12 cellular contexts compared by ENCODE assay signal in genomic region chr7:128164061-128164954, GRCh38.
A peak's percentile ranks its signal among the peaks of the same experiment; 100 is the strongest.
DNase-seq lines count a peak whose midpoint lies in the region; ATAC-seq lines count a peak whose summit lies in the region.
"Had no signal": no experiment of that assay in that cellular context is flagged by ENCODE, and none has a peak within 500 bp of the region (broad histone marks: within the 10 kb centered on the region; RNA-seq: fewer than 3 reads in every experiment).

No MANE protein-coding gene starts in this region.

- ATAC-seq in activated naive CD4-positive, alpha-beta T cell treated with anti-CD3 and anti-CD28 coated beads, Interleukin-2, amount 50 U/mL, for 72 hours: peak; percentile 65 to 72
- ATAC-seq in stimulated activated effector memory CD8-positive, alpha-beta T cell treated with anti-CD3 and anti-CD28 coated beads, Interleukin-12 subunit alpha, Interleukin-12 subunit beta, amount 100 ng/mL, for 72 hours: peak; percentile 60
- ATAC-seq in HG03039 (IDR thresholded peaks at IDR 0.05; ENCODE audit: unreplicated experiment) (no peak), HG03439 (IDR thresholded peaks at IDR 0.05; ENCODE audit: unreplicated experiment) (no peak)

- H3K27me3 Mint-ChIP-seq in activated naive CD4-positive, alpha-beta T cell treated with anti-CD3 and anti-CD28 coated beads for 36 hours (ENCODE audit: low read depth): peaks cover 42% of the 10 kb centered on the region

- CTCF ChIA-PET in activated naive CD4-positive, alpha-beta T cell treated with anti-CD3 and anti-CD28 coated beads for 36 hours (lab: Charles Lee): interaction anchor here (1.4 to 1.9 kb wide), 2 partner anchors 22 to 29 kb away, joined by 4 read pairs; no protein-coding TSS in a partner anchor

- intact Hi-C loops in activated naive CD4-positive, alpha-beta T cell treated with anti-CD3 and anti-CD28 coated beads for 36 hours (cut with micrococcal nuclease): no loop called here

- peaks cover 8% of the 10 kb centered on the region for H3K4me1 Mint-ChIP-seq in activated naive CD4-positive, alpha-beta T cell treated with anti-CD3 and anti-CD28 coated beads for 36 hours (ENCODE audit: low read depth)
- peaks cover 16% of the 10 kb centered on the region for H3K4me1 Mint-ChIP-seq in stimulated activated effector memory CD8-positive, alpha-beta T cell treated with anti-CD3 and anti-CD28 coated beads, Interleukin-12 subunit alpha, Interleukin-12 subunit beta, amount 100 ng/mL, for 72 hours

- no peak for DNase-seq in activated naive CD4-positive, alpha-beta T cell treated with anti-CD3 and anti-CD28 coated beads, Interleukin-2, amount 50 U/mL, for 72 hours (ENCODE audit: low spot score in 2 of 2)
- DNase-seq in activated naive CD4-positive, alpha-beta T cell treated with anti-CD3 and anti-CD28 coated beads for 36 hours: no peak
- peak; percentile 51 for DNase-seq in SW480 (ENCODE audit: low spot score)
- peak; percentile 69 for DNase-seq in glomerular visceral epithelial cell (ENCODE audit: extremely low spot score)
- no peak for DNase-seq in stimulated activated effector memory CD8-positive, alpha-beta T cell treated with anti-CD3 and anti-CD28 coated beads, Interleukin-12 subunit alpha, Interleukin-12 subunit beta, amount 100 ng/mL, for 72 hours (ENCODE audit: low spot score in 2 of 2)
- DNase-seq in SIG-M5 (lab: John Stamatoyannopoulos, UW): no peak
- DNase-seq: CD4-positive, alpha-beta T cell; NCI-H2081; psoas muscle had no signal

- H3K9me3 Mint-ChIP-seq in activated naive CD4-positive, alpha-beta T cell treated with anti-CD3 and anti-CD28 coated beads, Interleukin-2, amount 50 U/mL, for 72 hours: no peaks in the 10 kb centered on the region
- H3K9me3 Mint-ChIP-seq in activated naive CD4-positive, alpha-beta T cell treated with anti-CD3 and anti-CD28 coated beads for 36 hours: no peaks in the 10 kb centered on the region
- H3K9me3 Mint-ChIP-seq in stimulated activated effector memory CD8-positive, alpha-beta T cell treated with anti-CD3 and anti-CD28 coated beads, Interleukin-12 subunit alpha, Interleukin-12 subunit beta, amount 100 ng/mL, for 72 hours: no peaks in the 10 kb centered on the region
- H3K9me3 Mint-ChIP-seq: CD4-positive, alpha-beta T cell had no signal

- H3K4me3 Mint-ChIP-seq in activated naive CD4-positive, alpha-beta T cell treated with anti-CD3 and anti-CD28 coated beads for 36 hours: no peak overlapping the region
- no peak overlapping the region for H3K4me3 Mint-ChIP-seq in stimulated activated effector memory CD8-positive, alpha-beta T cell treated with anti-CD3 and anti-CD28 coated beads, Interleukin-12 subunit alpha, Interleukin-12 subunit beta, amount 100 ng/mL, for 72 hours

- peaks cover 4 to 10% of the 10 kb centered on the region in 2 donors for H3K36me3 Mint-ChIP-seq in activated naive CD4-positive, alpha-beta T cell treated with anti-CD3 and anti-CD28 coated beads, Interleukin-2, amount 50 U/mL, for 72 hours
- H3K36me3 Mint-ChIP-seq in activated naive CD4-positive, alpha-beta T cell treated with anti-CD3 and anti-CD28 coated beads for 36 hours (ENCODE audit: low read depth): no peaks in the 10 kb centered on the region
- no peaks in the 10 kb centered on the region for H3K36me3 Mint-ChIP-seq in stimulated activated effector memory CD8-positive, alpha-beta T cell treated with anti-CD3 and anti-CD28 coated beads, Interleukin-12 subunit alpha, Interleukin-12 subunit beta, amount 100 ng/mL, for 72 hours
- H3K36me3 Mint-ChIP-seq: activated naive CD8-positive, alpha-beta T cell had no signal

- no peak overlapping the region for H3K27ac Mint-ChIP-seq in activated naive CD4-positive, alpha-beta T cell treated with anti-CD3 and anti-CD28 coated beads, Interleukin-2, amount 50 U/mL, for 72 hours
- H3K27ac Mint-ChIP-seq in activated naive CD4-positive, alpha-beta T cell treated with anti-CD3 and anti-CD28 coated beads for 36 hours: no peak overlapping the region
- H3K27ac Mint-ChIP-seq in stimulated activated effector memory CD8-positive, alpha-beta T cell treated with anti-CD3 and anti-CD28 coated beads, Interleukin-12 subunit alpha, Interleukin-12 subunit beta, amount 100 ng/mL, for 72 hours: no peak overlapping the region
- H3K27ac Mint-ChIP-seq: activated naive CD8-positive, alpha-beta T cell; CD4-positive, alpha-beta T cell had no signal

Comparison
In these comparisons a context has a peak if more than half of its experiments do, and no peak if none do; other contexts are left out.
1. ATAC-seq: peak in activated naive CD4-positive, alpha-beta T cell treated with anti-CD3 and anti-CD28 coated beads, Interleukin-2, amount 50 U/mL, for 72 hours (2 of 2) and stimulated activated effector memory CD8-positive, alpha-beta T cell treated with anti-CD3 and anti-CD28 coated beads, Interleukin-12 subunit alpha, Interleukin-12 subunit beta, amount 100 ng/mL, for 72 hours (single experiment); none in HG03039 (single experiment) and HG03439 (single experiment).
2. DNase-seq: peak in SW480 (single experiment) and glomerular visceral epithelial cell (single experiment); none in activated naive CD4-positive, alpha-beta T cell treated with anti-CD3 and anti-CD28 coated beads, Interleukin-2, amount 50 U/mL, for 72 hours (0 of 2), activated naive CD4-positive, alpha-beta T cell treated with anti-CD3 and anti-CD28 coated beads for 36 hours (single experiment), stimulated activated effector memory CD8-positive, alpha-beta T cell treated with anti-CD3 and anti-CD28 coated beads, Interleukin-12 subunit alpha, Interleukin-12 subunit beta, amount 100 ng/mL, for 72 hours (0 of 2) and SIG-M5 (single experiment).